ENCODE assay signal across 27 cellular contexts in genomic region chr19:31383553-31383952, GRCh38. TPM values are rescaled to one million over a fixed set of nuclear protein-coding genes. Genes with fewer than 3 reads are reported as not detected.
"Had no signal": no experiment of that assay in that cellular context is flagged by ENCODE, and none has a peak within 500 bp of the region (broad histone marks: within the 10 kb centered on the region; RNA-seq: fewer than 3 reads in every experiment).

No MANE protein-coding gene starts in this region.

- H3K27ac ChIP-seq: brain microvascular endothelial cell, SK-N-MC had no signal

- H3K27me3 ChIP-seq: brain microvascular endothelial cell had no signal

- H3K4me3 ChIP-seq: SK-N-MC had no signal

- H3K36me3 ChIP-seq: brain microvascular endothelial cell had no signal

- DNase-seq: activated B cell treated with CpG ODN at 0.5 μM for 24 hours; activated CD4-positive, alpha-beta memory T cell treated with anti-CD3 and anti-CD28 coated beads, Interleukin-2, amount 10 ng/mL, durations not matched to agents 7 days and 5 days; activated CD4-positive, alpha-beta T cell treated with anti-CD3 and anti-CD28 coated beads for 1 hour; activated CD4-positive, alpha-beta T cell treated with anti-CD3 and anti-CD28 coated beads, Interleukin-2, amount 50 U/mL, for 1 hour; activated gamma-delta T cell; activated naive CD4-positive, alpha-beta T cell treated with anti-CD3 and anti-CD28 coated beads for 36 hours; activated T-cell treated with anti-CD3 and anti-CD28 coated beads for 4 hours; activated T-cell treated with anti-CD3 and anti-CD28 coated beads, Interleukin-2, amount 50 U/mL, for 48 hours; amygdala; brain microvascular endothelial cell; caudate nucleus; Kasumi-1; KBM-7; NCI-H1417; NCI-H1930; NCI-H2107; NCI-H2171 treated with DMSO at 0.1 percent for 48 hours; NCI-H510A treated with DMSO at 0.1 percent for 48 hours; PC-3; T-cell; T-helper 2 cell; T1000 had no signal

- FAIRE-seq: astrocyte, RCC 7860, TTC549 had no signal

- ATAC-seq: activated T-helper 17 cell treated with anti-CD3 and anti-CD28 coated beads, Interleukin-2, amount 50 U/mL, for 72 hours; PC-3; T-cell had no signal

RNA-seq across cellular contexts. Expression of gene TSHZ3, which starts 34.3 kb away (rescaled TPM):
- total RNA-seq: activated B cell treated with CpG ODN at 0.5 μM for 24 hours had no signal
